In the genomic region with DNA sequence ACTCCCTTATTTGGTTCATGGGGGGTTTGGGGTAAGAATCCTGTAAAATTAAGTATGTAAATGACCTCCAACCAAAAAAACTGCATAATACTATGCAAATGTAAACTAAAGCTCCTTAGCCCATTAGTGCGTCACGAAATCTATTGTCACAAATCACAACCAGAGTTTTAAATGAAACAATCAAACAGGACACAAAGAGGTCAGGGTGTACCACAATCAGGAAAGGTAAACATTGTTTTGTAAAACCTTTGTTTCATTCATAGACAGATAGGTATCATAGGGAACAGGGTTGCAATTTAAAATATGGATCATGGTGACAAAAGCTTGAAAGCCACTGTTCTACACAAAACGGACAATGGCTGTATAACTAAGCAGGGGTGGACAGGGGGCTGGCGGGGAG, we compare ENCODE assay signal across 12 cellular contexts.
DNase-seq lines count a peak whose midpoint lies in the region; ATAC-seq and TF ChIP-seq lines count a peak whose summit lies in the region.
"Had no signal": no experiment of that assay in that cellular context is flagged by ENCODE, and none has a peak within 500 bp of the region (broad histone marks: within the 10 kb centered on the region; RNA-seq: fewer than 3 reads in every experiment).

No MANE protein-coding gene starts in this region.

- DNase-seq in memory B cell (ENCODE audit: low spot score in 2 of 2): no peak
- DNase-seq in SKM-1 (lab: John Stamatoyannopoulos, UW; ENCODE audit: unreplicated experiment): no peak
- DNase-seq in kidney tubule cell (ENCODE audit: low spot score): no peak
- DNase-seq: CD8-positive, alpha-beta memory T cell; DMS53; GM23248 had no signal

- peak overlapping the region; percentile 68 for H3K27ac ChIP-seq in VCaP
- H3K27ac ChIP-seq: A549, GM23248, HL-60 had no signal

- no peak for TF ChIP-seq CTCF in VCaP (conservative IDR thresholded peaks at IDR 0.05)

- H3K27me3 Mint-ChIP-seq in memory B cell: no peaks in the 10 kb centered on the region
- no peaks in the 10 kb centered on the region for H3K27me3 Mint-ChIP-seq in stimulated activated memory B cell treated with anti-CD40 and anti-IgM and Interleukin-4, amounts not matched to agents 10 μg/mL and 1 μg/mL and 100 μg/mL, for 72 hours
- H3K27me3 Mint-ChIP-seq: CD8-positive, alpha-beta memory T cell had no signal

- H3K4me3 Mint-ChIP-seq in memory B cell: no peak overlapping the region
- no peak overlapping the region for H3K4me3 Mint-ChIP-seq in stimulated activated memory B cell treated with anti-CD40 and anti-IgM and Interleukin-4, amounts not matched to agents 10 μg/mL and 1 μg/mL and 100 μg/mL, for 72 hours
- H3K4me3 Mint-ChIP-seq: CD8-positive, alpha-beta memory T cell had no signal

- peaks cover 4% of the 10 kb centered on the region for H3K4me1 Mint-ChIP-seq in memory B cell
- H3K4me1 Mint-ChIP-seq in stimulated activated memory B cell treated with anti-CD40 and anti-IgM and Interleukin-4, amounts not matched to agents 10 μg/mL and 1 μg/mL and 100 μg/mL, for 72 hours: peaks cover 8% of the 10 kb centered on the region

- peaks cover 52% of the 10 kb centered on the region for H3K36me3 Mint-ChIP-seq in memory B cell
- peaks cover 83% of the 10 kb centered on the region for H3K36me3 Mint-ChIP-seq in stimulated activated memory B cell treated with anti-CD40 and anti-IgM and Interleukin-4, amounts not matched to agents 10 μg/mL and 1 μg/mL and 100 μg/mL, for 72 hours

- peak overlapping the region; percentile 21 for H3K27ac Mint-ChIP-seq in memory B cell
- H3K27ac Mint-ChIP-seq in stimulated activated memory B cell treated with anti-CD40 and anti-IgM and Interleukin-4, amounts not matched to agents 10 μg/mL and 1 μg/mL and 100 μg/mL, for 72 hours: peak overlapping the region; percentile 49

- ATAC-seq in memory B cell (ENCODE audit: low read depth) (peak; percentile 15), HG03521 (IDR thresholded peaks at IDR 0.05; ENCODE audit: unreplicated experiment) (no peak)
- no peak for ATAC-seq in stimulated activated memory B cell treated with anti-CD40 and anti-IgM and Interleukin-4, amounts not matched to agents 10 μg/mL and 1 μg/mL and 100 μg/mL, for 72 hours
- ATAC-seq: A549, HCT116 had no signal

- H3K9me3 Mint-ChIP-seq in memory B cell: no peaks in the 10 kb centered on the region
- H3K9me3 Mint-ChIP-seq in stimulated activated memory B cell treated with anti-CD40 and anti-IgM and Interleukin-4, amounts not matched to agents 10 μg/mL and 1 μg/mL and 100 μg/mL, for 72 hours: no peaks in the 10 kb centered on the region
- H3K9me3 Mint-ChIP-seq: CD8-positive, alpha-beta memory T cell had no signal
